1 cellular context compared by ENCODE assay signal in genomic region chr4:1647432-1647831, GRCh38.
A peak's percentile ranks its signal among the peaks of the same experiment; 100 is the strongest.
TF ChIP-seq lines count a peak whose summit lies in the region.

No MANE protein-coding gene starts in this region.

TF ChIP-seq in GM12878, 131 proteins besides CTCF, POLR2A, EP300 and RAD21 (continued from another document):
- TF ChIP-seq BCL3 (IDR thresholded peaks at IDR 0.05; ENCODE audit: borderline replicate concordance, insufficient read depth, low read depth, low read length, poor library complexity, severe bottlenecking) (peak; percentile 92), HSF1 (IDR thresholded peaks at IDR 0.05; ENCODE audit: low read depth, low read length) (no peak), ZNF24 (IDR thresholded peaks at IDR 0.05) (no peak), RUNX3 (IDR thresholded peaks at IDR 0.05; ENCODE audit: low read length) (no peak), NKRF (conservative IDR thresholded peaks at IDR 0.05) (no peak), WRNIP1 (IDR thresholded peaks at IDR 0.05; ENCODE audit: borderline replicate concordance, low read depth, low read length) (no peak), FOXK2 (IDR thresholded peaks at IDR 0.05) (no peak), TCF3 (IDR thresholded peaks at IDR 0.05; ENCODE audit: borderline replicate concordance, insufficient read depth, low read depth, low read length) (peak; percentile 86), POLR2AphosphoS2 (IDR thresholded peaks at IDR 0.05; ENCODE audit: low read depth, low read length) (no peak), PBX3 (IDR thresholded peaks at IDR 0.05; ENCODE audit: insufficient replicate concordance, low read depth, low read length) (peak; percentile 36), TBL1XR1 (IDR thresholded peaks at IDR 0.05; ENCODE audit: low read depth, low read length) (no peak), E2F8 (IDR thresholded peaks at IDR 0.05; ENCODE audit: low read depth, partially characterized antibody) (no peak)
